In the genomic region with DNA sequence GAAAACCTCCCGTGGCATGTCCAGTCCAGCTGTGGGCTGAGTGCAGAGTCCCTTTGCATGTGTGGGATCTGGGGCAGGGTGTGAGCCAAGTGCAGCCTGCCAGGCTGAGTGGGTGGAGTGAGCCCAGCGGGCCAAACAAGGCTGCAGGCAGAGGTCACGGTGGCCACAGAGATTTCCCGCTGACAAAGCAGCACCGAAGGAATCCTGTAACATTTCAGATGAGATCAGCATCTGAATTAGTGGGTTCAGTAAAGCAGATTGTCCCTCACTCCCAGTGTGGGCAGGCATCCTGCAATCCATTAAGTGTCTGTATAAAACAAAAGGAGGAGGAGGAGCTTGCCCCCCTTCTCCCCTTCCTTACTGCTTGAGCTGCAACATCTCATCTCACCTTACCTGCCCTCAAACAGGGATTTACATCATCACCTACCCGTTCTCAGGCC, we compare ENCODE assay signal across 12 cellular contexts.
DNase-seq lines count a peak whose midpoint lies in the region; ATAC-seq and TF ChIP-seq lines count a peak whose summit lies in the region.
"Had no signal": no experiment of that assay in that cellular context is flagged by ENCODE, and none has a peak within 500 bp of the region (broad histone marks: within the 10 kb centered on the region; RNA-seq: fewer than 3 reads in every experiment).

No MANE protein-coding gene starts in this region.

- H3K36me3 Mint-ChIP-seq in stimulated activated memory B cell treated with anti-CD40 and anti-IgM and Interleukin-4, amounts not matched to agents 10 μg/mL and 1 μg/mL and 100 μg/mL, for 72 hours = no peaks in the 10 kb centered on the region

- no peaks in the 10 kb centered on the region for H3K27me3 Mint-ChIP-seq in stimulated activated memory B cell treated with anti-CD40 and anti-IgM and Interleukin-4, amounts not matched to agents 10 μg/mL and 1 μg/mL and 100 μg/mL, for 72 hours

- no peak overlapping the region for H3K4me3 Mint-ChIP-seq in stimulated activated memory B cell treated with anti-CD40 and anti-IgM and Interleukin-4, amounts not matched to agents 10 μg/mL and 1 μg/mL and 100 μg/mL, for 72 hours

- H3K4me2 ChIP-seq in fibroblast of lung (ENCODE audit: extremely low read depth, insufficient read depth, low read length) = peak overlapping the region; percentile 66

- H3K9me3 ChIP-seq in fibroblast of lung (ENCODE audit: control insufficient read depth, insufficient read depth, low read depth, low read length) = no peaks in the 10 kb centered on the region
- H3K9me3 ChIP-seq: ascending aorta, esophagus muscularis mucosa had no signal

- no peak overlapping the region for H3K9ac ChIP-seq in fibroblast of lung (ENCODE audit: insufficient read depth, low read length)

- H3K79me2 ChIP-seq in fibroblast of lung (ENCODE audit: control insufficient read depth, insufficient read depth, low read length) = no peaks in the 10 kb centered on the region

- no peaks in the 10 kb centered on the region for H3K27me3 ChIP-seq in fibroblast of lung (ENCODE audit: control insufficient read depth, insufficient read depth, low read length)
- H3K27me3 ChIP-seq: ascending aorta, esophagus muscularis mucosa had no signal

- peak; percentile 30 for DNase-seq in NCI-H82 (lab: John Stamatoyannopoulos, UW)
- no peak for DNase-seq in NCI-H82 treated with DMSO at 0.1 percent for 48 hours (lab: John Stamatoyannopoulos, UW; ENCODE audit: unreplicated experiment)
- peak; percentile 13 to 36 for DNase-seq in fibroblast of lung (ENCODE audit: low read depth in 2 of 2)
- DNase-seq in left lobe of liver (ENCODE audit: low spot score) = peak; percentile 83
- DNase-seq in stromal cell of bone marrow (ENCODE audit: low read depth) = peak; percentile 18
- DNase-seq: DMS53, NCI-H187 had no signal

- no peaks in the 10 kb centered on the region for H3K4me1 Mint-ChIP-seq in stimulated activated memory B cell treated with anti-CD40 and anti-IgM and Interleukin-4, amounts not matched to agents 10 μg/mL and 1 μg/mL and 100 μg/mL, for 72 hours

- peaks cover 3% of the 10 kb centered on the region for H3K9me3 Mint-ChIP-seq in stimulated activated memory B cell treated with anti-CD40 and anti-IgM and Interleukin-4, amounts not matched to agents 10 μg/mL and 1 μg/mL and 100 μg/mL, for 72 hours

- H3K27ac ChIP-seq in fibroblast of lung (ENCODE audit: insufficient read depth, low read length) = no peak overlapping the region
- H3K27ac ChIP-seq: ascending aorta, esophagus muscularis mucosa had no signal

- no peaks in the 10 kb centered on the region for H4K20me1 ChIP-seq in fibroblast of lung (ENCODE audit: control insufficient read depth, extremely low read depth, insufficient read depth, low read length)

- no peaks in the 10 kb centered on the region for H3K36me3 ChIP-seq in fibroblast of lung (ENCODE audit: control insufficient read depth, insufficient read depth, low read length)
- H3K36me3 ChIP-seq: ascending aorta, esophagus muscularis mucosa had no signal

- H2AFZ ChIP-seq in fibroblast of lung (ENCODE audit: low read length) = peak overlapping the region; percentile 75

- no peak for TF ChIP-seq CTCF in fibroblast of lung (conservative IDR thresholded peaks at IDR 0.05 in 1 of 2, IDR thresholded peaks at IDR 0.05 in 1 of 2; ENCODE audit: low read depth in 1 of 2, low read length in 2 of 2)

- ATAC-seq in left lobe of liver = peak; percentile 100
- no peak for ATAC-seq in HG02884 (IDR thresholded peaks at IDR 0.05; ENCODE audit: unreplicated experiment)
- ATAC-seq in stimulated activated memory B cell treated with anti-CD40 and anti-IgM and Interleukin-4, amounts not matched to agents 10 μg/mL and 1 μg/mL and 100 μg/mL, for 72 hours = no peak
- ATAC-seq in GM21423 (IDR thresholded peaks at IDR 0.05; ENCODE audit: unreplicated experiment) = no peak

- peaks cover 5% of the 10 kb centered on the region for H3K4me1 ChIP-seq in fibroblast of lung (ENCODE audit: control insufficient read depth, extremely low read depth, insufficient read depth, low read length)
- H3K4me1 ChIP-seq: esophagus muscularis mucosa had no signal

- no peak overlapping the region for H3K4me3 ChIP-seq in fibroblast of lung (replicated peaks in 1 of 4; ENCODE audit: control extremely low read depth in 1 of 4, insufficient read depth in 1 of 4, low read depth in 3 of 4, low read length in 4 of 4)
- H3K4me3 ChIP-seq: esophagus muscularis mucosa had no signal

- no peak overlapping the region for H3K27ac Mint-ChIP-seq in stimulated activated memory B cell treated with anti-CD40 and anti-IgM and Interleukin-4, amounts not matched to agents 10 μg/mL and 1 μg/mL and 100 μg/mL, for 72 hours
